Comparison of ENCODE assay signal across 14 cellular contexts in the genomic region with DNA sequence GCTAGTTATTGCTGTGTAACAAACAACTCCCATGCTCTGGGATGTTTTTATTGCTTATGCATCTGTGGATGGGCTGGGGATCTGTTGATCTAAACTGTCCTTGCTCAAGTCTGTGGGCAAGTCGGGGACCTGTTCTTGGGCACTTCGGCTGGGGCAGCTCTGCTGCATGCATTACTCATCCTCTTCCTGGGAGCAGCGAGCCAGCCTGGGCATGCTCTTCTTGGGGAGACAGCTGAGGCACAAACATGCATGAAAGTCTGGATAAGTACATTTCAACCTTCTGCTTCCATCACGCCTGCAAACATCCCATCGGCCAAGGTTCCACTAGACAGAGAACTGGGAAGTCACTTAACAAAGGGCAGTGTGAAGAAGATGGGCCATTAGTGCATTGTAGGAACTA.
"Had no signal": no experiment of that assay in that cellular context is flagged by ENCODE, and none has a peak within 500 bp of the region (broad histone marks: within the 10 kb centered on the region; RNA-seq: fewer than 3 reads in every experiment).

No MANE protein-coding gene starts in this region.

- H3K9me3 ChIP-seq: suprapubic skin had no signal

- H3K4me3 ChIP-seq: cardiac muscle cell, dorsolateral prefrontal cortex, lung, suprapubic skin had no signal

- ATAC-seq: naive thymus-derived CD8-positive, alpha-beta T cell had no signal

- H3K27me3 ChIP-seq: cardiac muscle cell, dorsolateral prefrontal cortex, suprapubic skin had no signal

- H3K36me3 ChIP-seq: cardiac muscle cell, suprapubic skin had no signal

- DNase-seq: activated naive CD4-positive, alpha-beta T cell treated with anti-CD3 and anti-CD28 coated beads, Interleukin-2, amount 50 U/mL, for 16 hours; activated T-cell treated with anti-CD3 and anti-CD28 coated beads for 4 hours; dorsolateral prefrontal cortex; endodermal cell; naive thymus-derived CD8-positive, alpha-beta T cell; nucleus accumbens; retina; stimulated activated CD4-positive, alpha-beta T cell treated with anti-CD3 and anti-CD28 coated beads, Interleukin-4, amount 100 ng/mL, for 4 hours; stimulated activated CD8-positive, alpha-beta memory T cell treated with anti-CD3 and anti-CD28 coated beads, Interleukin-4, amount 100 ng/mL, for 48 hours had no signal

- FAIRE-seq: astrocyte, islet of Langerhans had no signal

- H3K27ac ChIP-seq: cardiac muscle cell, suprapubic skin had no signal
